Comparison of ENCODE assay signal across 18 cellular contexts in genomic region chr5:154465169-154465568, GRCh38. TPM values are rescaled to one million over a fixed set of nuclear protein-coding genes. Genes with fewer than 3 reads are reported as not detected.
A peak's percentile ranks its signal among the peaks of the same experiment; 100 is the strongest.
DNase-seq lines count a peak whose midpoint lies in the region; ATAC-seq and TF ChIP-seq lines count a peak whose summit lies in the region.
"Had no signal": no experiment of that assay in that cellular context is flagged by ENCODE, and none has a peak within 500 bp of the region (broad histone marks: within the 10 kb centered on the region; RNA-seq: fewer than 3 reads in every experiment).

No MANE protein-coding gene starts in this region.

- CTCF ChIA-PET in activated naive CD4-positive, alpha-beta T cell treated with anti-CD3 and anti-CD28 coated beads, Interleukin-2, amount 10 ng/mL, durations not matched to agents 7 days and 5 days (lab: Charles Lee), result interaction anchor here (1.3 to 3.7 kb wide), 2 partner anchors 147 to 491 kb away, joined by 3 to 25 read pairs; no protein-coding TSS in a partner anchor

- peaks cover 37% of the 10 kb centered on the region for H3K27me3 Mint-ChIP-seq in activated naive CD4-positive, alpha-beta T cell treated with anti-CD3 and anti-CD28 coated beads, Interleukin-2, amount 10 ng/mL, durations not matched to agents 7 days and 5 days

- peak; percentile 34 for DNase-seq in AG20443 (ENCODE audit: low spot score)
- peak; percentile 41 for DNase-seq in LHCN-M2 (ENCODE audit: low read depth)
- DNase-seq in SW480 (ENCODE audit: low spot score), result peak; percentile 48
- DNase-seq in fibroblast of villous mesenchyme (ENCODE audit: low read depth), result peak; percentile 74
- DNase-seq in mucosa of gallbladder (ENCODE audit: low spot score), result no peak
- DNase-seq in activated naive CD4-positive, alpha-beta T cell treated with anti-CD3 and anti-CD28 coated beads, Interleukin-2, amount 10 ng/mL, durations not matched to agents 7 days and 5 days, result no peak
- DNase-seq: activated CD4-positive, alpha-beta T cell treated with anti-CD3 and anti-CD28 coated beads for 36 hours; DMS79 treated with DMSO at 0.1 percent for 48 hours; endodermal cell; GOT3; NCI-H526 had no signal

- H3K4me3 ChIP-seq in fibroblast of villous mesenchyme (ENCODE audit: low read depth, low read length), result no peak overlapping the region
- H3K4me3 ChIP-seq: body of pancreas, lung had no signal

- no peak overlapping the region for H3K4me3 Mint-ChIP-seq in activated naive CD4-positive, alpha-beta T cell treated with anti-CD3 and anti-CD28 coated beads, Interleukin-2, amount 10 ng/mL, durations not matched to agents 7 days and 5 days
- H3K4me3 Mint-ChIP-seq: activated CD4-positive, alpha-beta T cell treated with anti-CD3 and anti-CD28 coated beads for 36 hours; endodermal cell had no signal

- no peak for TF ChIP-seq CTCF in fibroblast of villous mesenchyme (IDR thresholded peaks at IDR 0.05; ENCODE audit: insufficient read depth, low read depth, low read length)

- H3K27ac Mint-ChIP-seq in activated naive CD4-positive, alpha-beta T cell treated with anti-CD3 and anti-CD28 coated beads, Interleukin-2, amount 10 ng/mL, durations not matched to agents 7 days and 5 days, result no peak overlapping the region
- H3K27ac Mint-ChIP-seq: activated CD4-positive, alpha-beta T cell treated with anti-CD3 and anti-CD28 coated beads for 36 hours; endodermal cell had no signal

- no peaks in the 10 kb centered on the region for H3K4me1 Mint-ChIP-seq in activated naive CD4-positive, alpha-beta T cell treated with anti-CD3 and anti-CD28 coated beads, Interleukin-2, amount 10 ng/mL, durations not matched to agents 7 days and 5 days
- H3K4me1 Mint-ChIP-seq: activated CD4-positive, alpha-beta T cell treated with anti-CD3 and anti-CD28 coated beads for 36 hours had no signal

- peaks cover under 1% of the 10 kb centered on the region for H3K36me3 Mint-ChIP-seq in activated naive CD4-positive, alpha-beta T cell treated with anti-CD3 and anti-CD28 coated beads, Interleukin-2, amount 10 ng/mL, durations not matched to agents 7 days and 5 days

- ATAC-seq in GM21526 (IDR thresholded peaks at IDR 0.05; ENCODE audit: low FRiP score, unreplicated experiment) (no peak), GM18511 (IDR thresholded peaks at IDR 0.05; ENCODE audit: unreplicated experiment) (no peak)
- ATAC-seq: activated CD4-positive, alpha-beta T cell treated with anti-CD3 and anti-CD28 coated beads for 36 hours; body of pancreas; SK-N-SH treated with all-trans-retinoic acid at 6 μM for 48 hours had no signal

- H3K9me3 Mint-ChIP-seq in activated naive CD4-positive, alpha-beta T cell treated with anti-CD3 and anti-CD28 coated beads, Interleukin-2, amount 10 ng/mL, durations not matched to agents 7 days and 5 days, result no peaks in the 10 kb centered on the region
- H3K9me3 Mint-ChIP-seq: endodermal cell had no signal

RNA-seq across cellular contexts. Expression of gene HAND1, which starts 12.9 kb away (rescaled TPM):
- total RNA-seq in LHCN-M2 (2014; rRNA removed) (not detected in 2 replicates), fibroblast of villous mesenchyme (not detected in 2 replicates), mucosa of gallbladder (2.7 TPM)
- not detected for polyA plus RNA-seq in LHCN-M2 (2012)
- total RNA-seq: activated CD4-positive, alpha-beta T cell treated with anti-CD3 and anti-CD28 coated beads for 36 hours; body of pancreas; endodermal cell; ureter had no signal
- polyA plus RNA-seq: AG04450 had no signal

RNA-seq across cellular contexts. Expression of gene SAP30L, which starts 19.4 kb away (rescaled TPM):
- total RNA-seq in LHCN-M2 (2014; rRNA removed) (17.3 and 19.3 TPM in 2 replicates), fibroblast of villous mesenchyme (14.8 and 20.7 TPM in 2 replicates), mucosa of gallbladder (54.7 TPM)
- polyA plus RNA-seq in LHCN-M2 (2012), result 29.8 TPM

Comparison
In these comparisons a context has a peak if more than half of its experiments do, and no peak if none do; other contexts are left out.
1. DNase-seq: peak in AG20443 (single experiment), LHCN-M2 (single experiment), SW480 (single experiment) and fibroblast of villous mesenchyme (single experiment); none in mucosa of gallbladder (single experiment) and activated naive CD4-positive, alpha-beta T cell treated with anti-CD3 and anti-CD28 coated beads, Interleukin-2, amount 10 ng/mL, durations not matched to agents 7 days and 5 days (single experiment).